Comparison of ENCODE assay signal across 8 cellular contexts in the genomic region with DNA sequence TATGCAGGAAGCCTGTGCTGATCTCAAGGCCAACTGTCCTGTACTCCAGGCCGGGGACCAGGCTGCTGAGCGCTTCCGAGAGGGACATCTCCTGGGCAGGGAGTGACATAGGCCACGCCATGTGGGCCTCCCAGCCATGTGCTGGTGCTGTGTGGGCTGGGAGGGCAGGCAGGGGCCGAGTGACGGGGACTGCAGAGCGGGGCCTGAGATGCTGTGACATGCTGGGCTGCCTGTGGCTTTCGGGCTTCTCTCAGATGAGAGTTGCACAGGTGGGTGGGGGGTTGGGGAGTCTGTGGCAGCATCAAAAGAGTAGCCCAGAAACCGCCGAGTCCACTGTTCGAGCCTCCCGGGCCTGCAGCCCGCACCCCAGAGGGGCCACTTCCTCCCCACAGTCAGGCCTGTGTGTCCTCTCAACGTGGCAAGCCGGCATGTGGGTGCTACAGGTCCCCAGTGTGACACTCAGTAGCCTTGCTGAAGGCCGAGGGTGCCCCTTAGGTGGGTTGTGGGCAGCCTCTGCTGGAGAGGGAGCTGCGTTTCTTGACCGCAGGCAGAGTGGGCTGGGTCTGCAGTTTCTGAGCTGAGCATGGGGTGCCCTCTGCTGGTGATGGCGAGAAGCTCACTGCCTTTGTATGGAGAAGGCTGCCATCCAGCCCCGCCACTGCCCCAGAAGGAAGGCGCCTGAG.
DNase-seq lines count a peak whose midpoint lies in the region; ATAC-seq and TF ChIP-seq lines count a peak whose summit lies in the region.

No MANE protein-coding gene starts in this region.

- no peak overlapping the region for H2AFZ ChIP-seq in neural progenitor cell (replicated peaks)

- H3K36me3 Mint-ChIP-seq in activated T-helper 17 cell treated with anti-CD3 and anti-CD28 coated beads, Interleukin-2, amount 50 U/mL, for 72 hours (ENCODE audit: low read depth) = peaks cover 23% of the 10 kb centered on the region
- peaks cover 9% of the 10 kb centered on the region for H3K36me3 Mint-ChIP-seq in neural progenitor cell

- no peaks in the 10 kb centered on the region for H3K27me3 ChIP-seq in neural progenitor cell

- DNase-seq in D341Med (ENCODE audit: low spot score) (peak; percentile 89), HuH-7.5 (ENCODE audit: low spot score) (peak; percentile 93), RKO (ENCODE audit: low spot score) (peak; percentile 41), fibroblast of the conjunctiva (ENCODE audit: low read depth) (peak; percentile 55), neural progenitor cell (ENCODE audit: low spot score) (peak; percentile 89)
- peak; percentile 76 to 83 for DNase-seq in stimulated activated naive CD8-positive, alpha-beta T cell treated with anti-CD3 and anti-CD28 coated beads, Interleukin-15, amount 100 ng/mL, for 72 hours

- no peak overlapping the region for H3K4me3 ChIP-seq in neural progenitor cell

- peaks cover 2% of the 10 kb centered on the region for H3K4me1 ChIP-seq in neural progenitor cell

- H3K27ac Mint-ChIP-seq in activated T-helper 17 cell treated with anti-CD3 and anti-CD28 coated beads, Interleukin-2, amount 50 U/mL, for 72 hours = no peak overlapping the region
- no peak overlapping the region for H3K27ac Mint-ChIP-seq in neural progenitor cell
- H3K27ac Mint-ChIP-seq in stimulated activated naive CD8-positive, alpha-beta T cell treated with anti-CD3 and anti-CD28 coated beads, Interleukin-15, amount 100 ng/mL, for 72 hours = peak overlapping the region in 1 of 2 donors; percentile 63

- no peak overlapping the region for H3K4me2 ChIP-seq in neural progenitor cell

- H3K27ac ChIP-seq in neural progenitor cell = no peak overlapping the region

- H3F3A ChIP-seq in neural progenitor cell (ENCODE audit: low read depth) = no peaks in the 10 kb centered on the region

- peak; percentile 83 for TF ChIP-seq CTCF in neural progenitor cell (IDR thresholded peaks at IDR 0.05)

- no peak overlapping the region for H3K9ac ChIP-seq in neural progenitor cell

- no peaks in the 10 kb centered on the region for H3K79me2 ChIP-seq in neural progenitor cell (ENCODE audit: low read depth)

- no peaks in the 10 kb centered on the region for H3K27me3 Mint-ChIP-seq in activated T-helper 17 cell treated with anti-CD3 and anti-CD28 coated beads, Interleukin-2, amount 50 U/mL, for 72 hours
- H3K27me3 Mint-ChIP-seq in neural progenitor cell (ENCODE audit: insufficient read depth, low read depth) = peaks cover 4% of the 10 kb centered on the region
- H3K27me3 Mint-ChIP-seq in stimulated activated naive CD8-positive, alpha-beta T cell treated with anti-CD3 and anti-CD28 coated beads, Interleukin-15, amount 100 ng/mL, for 72 hours = no peaks in the 10 kb centered on the region

- no peak overlapping the region for H3K4me3 Mint-ChIP-seq in activated T-helper 17 cell treated with anti-CD3 and anti-CD28 coated beads, Interleukin-2, amount 50 U/mL, for 72 hours
- no peak overlapping the region for H3K4me3 Mint-ChIP-seq in neural progenitor cell
- H3K4me3 Mint-ChIP-seq in stimulated activated naive CD8-positive, alpha-beta T cell treated with anti-CD3 and anti-CD28 coated beads, Interleukin-15, amount 100 ng/mL, for 72 hours = no peak overlapping the region

- H3K9me3 ChIP-seq in neural progenitor cell (ENCODE audit: low read depth) = no peaks in the 10 kb centered on the region

- no peaks in the 10 kb centered on the region for H3K9me3 Mint-ChIP-seq in activated T-helper 17 cell treated with anti-CD3 and anti-CD28 coated beads, Interleukin-2, amount 50 U/mL, for 72 hours
- no peaks in the 10 kb centered on the region for H3K9me3 Mint-ChIP-seq in neural progenitor cell
- no peaks in the 10 kb centered on the region for H3K9me3 Mint-ChIP-seq in stimulated activated naive CD8-positive, alpha-beta T cell treated with anti-CD3 and anti-CD28 coated beads, Interleukin-15, amount 100 ng/mL, for 72 hours

- H3K36me3 ChIP-seq in neural progenitor cell = no peaks in the 10 kb centered on the region

- peak; percentile 71 for ATAC-seq in activated T-helper 17 cell treated with anti-CD3 and anti-CD28 coated beads, Interleukin-2, amount 50 U/mL, for 72 hours (replicated peaks)
- ATAC-seq in stimulated activated naive CD8-positive, alpha-beta T cell treated with anti-CD3 and anti-CD28 coated beads, Interleukin-15, amount 100 ng/mL, for 72 hours = peak; percentile 90
- ATAC-seq in GM18511 (IDR thresholded peaks at IDR 0.05; ENCODE audit: unreplicated experiment) = no peak

- no peaks in the 10 kb centered on the region for H3K4me1 Mint-ChIP-seq in activated T-helper 17 cell treated with anti-CD3 and anti-CD28 coated beads, Interleukin-2, amount 50 U/mL, for 72 hours
- peaks cover 3% of the 10 kb centered on the region for H3K4me1 Mint-ChIP-seq in neural progenitor cell
- H3K4me1 Mint-ChIP-seq in stimulated activated naive CD8-positive, alpha-beta T cell treated with anti-CD3 and anti-CD28 coated beads, Interleukin-15, amount 100 ng/mL, for 72 hours = peaks cover 40% of the 10 kb centered on the region

- peaks cover 9% of the 10 kb centered on the region for H4K20me1 ChIP-seq in neural progenitor cell (ENCODE audit: low read depth)

Comparison
In these comparisons a context has a peak if more than half of its experiments do, and no peak if none do; other contexts are left out.
1. DNase-seq: peak in every context shown above with its lines; median percentile 93 in HuH-7.5; 89 in D341Med; 89 in neural progenitor cell; 80 in stimulated activated naive CD8-positive, alpha-beta T cell treated with anti-CD3 and anti-CD28 coated beads, Interleukin-15, amount 100 ng/mL, for 72 hours; 55 in fibroblast of the conjunctiva; 41 in RKO.